ENCODE assay signal across 30 cellular contexts in genomic region chr18:833197-833596, GRCh38.
"Had no signal": no experiment of that assay in that cellular context is flagged by ENCODE, and none has a peak within 500 bp of the region (broad histone marks: within the 10 kb centered on the region; RNA-seq: fewer than 3 reads in every experiment).

No MANE protein-coding gene starts in this region.

- H3K36me3 ChIP-seq: brain microvascular endothelial cell, SJSA1 had no signal

- H3K27ac ChIP-seq: brain microvascular endothelial cell, SJSA1 had no signal

- H3K4me3 Mint-ChIP-seq: activated CD4-positive, alpha-beta T cell treated with anti-CD3 and anti-CD28 coated beads, Interleukin-2, amount 10 ng/mL, durations not matched to agents 24 days and 14 days; activated CD8-positive, alpha-beta T cell treated with anti-CD3 and anti-CD28 coated beads for 36 hours; activated T-cell treated with anti-CD3 and anti-CD28 coated beads, Interleukin-2, amount 50 U/mL, for 72 hours; activated T-helper 17 cell treated with anti-CD3 and anti-CD28 coated beads, Interleukin-2, amount 50 U/mL, for 72 hours; T-helper 1 cell treated with Interleukin-12 subunit alpha and Interleukin-12 subunit beta and Interleukin-4 antibody, amounts not matched to agents 30 μg/mL and 1 μg/mL, for 36 hours had no signal

- ATAC-seq: activated CD8-positive, alpha-beta T cell treated with anti-CD3 and anti-CD28 coated beads for 36 hours; activated T-cell treated with anti-CD3 and anti-CD28 coated beads, Interleukin-2, amount 50 U/mL, for 72 hours; activated T-helper 17 cell treated with anti-CD3 and anti-CD28 coated beads, Interleukin-2, amount 50 U/mL, for 72 hours; Panc1 had no signal

- H3K4me2 ChIP-seq: SK-N-SH had no signal

- H3K27ac Mint-ChIP-seq: activated CD4-positive, alpha-beta T cell treated with anti-CD3 and anti-CD28 coated beads, Interleukin-2, amount 10 ng/mL, durations not matched to agents 24 days and 14 days; activated CD8-positive, alpha-beta T cell treated with anti-CD3 and anti-CD28 coated beads for 36 hours; activated naive CD8-positive, alpha-beta T cell treated with anti-CD3 and anti-CD28 coated beads for 36 hours; activated T-cell treated with anti-CD3 and anti-CD28 coated beads, Interleukin-2, amount 50 U/mL, for 72 hours; activated T-helper 17 cell treated with anti-CD3 and anti-CD28 coated beads, Interleukin-2, amount 50 U/mL, for 72 hours; T-helper 1 cell treated with Interleukin-12 subunit alpha and Interleukin-12 subunit beta and Interleukin-4 antibody, amounts not matched to agents 30 μg/mL and 1 μg/mL, for 36 hours had no signal

- H3K9me2 ChIP-seq: SK-N-SH had no signal

- H3K27me3 Mint-ChIP-seq: activated CD8-positive, alpha-beta T cell treated with anti-CD3 and anti-CD28 coated beads for 36 hours; activated T-helper 17 cell treated with anti-CD3 and anti-CD28 coated beads, Interleukin-2, amount 50 U/mL, for 72 hours had no signal

- H3K9ac ChIP-seq: SK-N-SH had no signal

- DNase-seq: activated CD4-positive, alpha-beta T cell treated with anti-CD3 and anti-CD28 coated beads, Interleukin-2, amount 10 ng/mL, durations not matched to agents 24 days and 14 days; activated CD4-positive, alpha-beta T cell treated with anti-CD3 and anti-CD28 coated beads, Interleukin-2, amount 50 U/mL, for 4 hours; activated CD8-positive, alpha-beta T cell treated with anti-CD3 and anti-CD28 coated beads for 36 hours; activated effector memory CD4-positive, alpha-beta T cell treated with anti-CD3 and anti-CD28 coated beads, Interleukin-2, amount 50 U/mL, for 16 hours; activated naive CD4-positive, alpha-beta T cell; activated naive CD4-positive, alpha-beta T cell treated with anti-CD3 and anti-CD28 coated beads, Interleukin-2, amount 50 U/mL, for 16 hours; activated naive CD8-positive, alpha-beta T cell treated with anti-CD3 and anti-CD28 coated beads for 36 hours; activated T-cell treated with anti-CD3 and anti-CD28 coated beads, Interleukin-2, amount 50 U/mL, for 1 hour; activated T-cell treated with anti-CD3 and anti-CD28 coated beads, Interleukin-2, amount 50 U/mL, for 72 hours; amniotic stem cell; aorta; brain microvascular endothelial cell; central memory CD4-positive, alpha-beta T cell; NCI-H1092 treated with DMSO at 0.1 percent for 48 hours; NCI-H1417; NCI-H146; NCI-H187; NCI-H2029 treated with DMSO at 0.1 percent for 48 hours; NCI-H2107; NCI-H2171; NCI-H510A; NCI-H526; NCI-H748 treated with DMSO at 0.1 percent for 48 hours; RPMI8226; SHP77 treated with DMSO at 0.1 percent for 48 hours; SK-N-SH had no signal

- H3K9me3 ChIP-seq: SJSA1, SK-N-SH had no signal

- H3K9me3 Mint-ChIP-seq: activated CD4-positive, alpha-beta T cell treated with anti-CD3 and anti-CD28 coated beads, Interleukin-2, amount 10 ng/mL, durations not matched to agents 24 days and 14 days; activated CD8-positive, alpha-beta T cell treated with anti-CD3 and anti-CD28 coated beads for 36 hours; activated naive CD8-positive, alpha-beta T cell treated with anti-CD3 and anti-CD28 coated beads for 36 hours; activated T-cell treated with anti-CD3 and anti-CD28 coated beads, Interleukin-2, amount 50 U/mL, for 72 hours; activated T-helper 17 cell treated with anti-CD3 and anti-CD28 coated beads, Interleukin-2, amount 50 U/mL, for 72 hours; T-helper 1 cell treated with Interleukin-12 subunit alpha and Interleukin-12 subunit beta and Interleukin-4 antibody, amounts not matched to agents 30 μg/mL and 1 μg/mL, for 36 hours had no signal

- H3K27me3 ChIP-seq: brain microvascular endothelial cell, SJSA1 had no signal

- H3K4me3 ChIP-seq: SJSA1 had no signal

- H3K36me3 Mint-ChIP-seq: activated naive CD8-positive, alpha-beta T cell treated with anti-CD3 and anti-CD28 coated beads for 36 hours had no signal
